ENCODE assay signal across 7 cellular contexts in the genomic region with DNA sequence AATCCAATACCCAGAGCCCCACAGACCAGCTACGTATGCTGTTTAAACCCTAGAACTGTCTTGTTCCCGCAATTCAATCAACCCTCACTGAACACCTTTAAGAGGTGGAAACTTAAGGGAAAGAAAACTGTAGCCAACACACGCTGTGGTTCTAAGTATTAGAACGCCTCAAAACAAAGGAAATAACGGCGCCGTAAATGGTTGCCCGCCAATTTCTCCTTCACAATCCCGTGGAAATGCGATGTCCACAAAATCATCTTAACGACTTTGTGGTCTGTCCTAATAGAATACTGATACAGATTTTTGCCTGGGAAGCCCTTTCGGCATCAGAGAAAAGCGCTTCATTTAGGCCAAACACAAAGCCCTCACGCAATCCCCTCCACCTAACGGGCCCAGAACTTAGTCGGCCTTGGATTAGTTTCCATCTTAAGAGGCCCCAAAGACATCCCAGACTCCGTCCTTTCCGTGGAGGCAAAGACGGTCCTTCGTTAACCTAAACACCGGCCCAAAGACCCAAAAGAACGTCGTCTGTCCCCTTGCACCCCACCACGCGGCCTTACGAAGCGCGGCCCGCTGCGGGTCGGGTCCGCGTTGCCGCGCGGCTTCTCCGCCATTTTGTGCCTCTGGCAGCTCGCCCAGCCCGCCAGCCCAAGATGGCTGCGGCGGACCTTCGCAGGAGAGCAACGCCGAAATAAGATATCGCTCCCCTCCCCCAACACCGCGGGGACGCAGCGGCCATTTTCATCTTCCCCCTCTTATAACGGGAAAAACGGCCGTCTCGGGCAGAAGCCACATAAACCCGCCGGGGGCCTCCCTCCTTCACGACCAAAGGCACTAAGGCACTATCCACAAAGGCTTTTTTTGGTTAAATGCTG. TPM values are rescaled to one million over a fixed set of nuclear protein-coding genes. Genes with fewer than 3 reads are reported as not detected.
A peak's percentile ranks its signal among the peaks of the same experiment; 100 is the strongest.
DNase-seq lines count a peak whose midpoint lies in the region; ATAC-seq, FAIRE-seq and TF ChIP-seq lines count a peak whose summit lies in the region.

No MANE protein-coding gene starts in this region.

- DNase-seq in NCI-H2196 (lab: John Stamatoyannopoulos, UW; ENCODE audit: unreplicated experiment) (peak; percentile 98), MCF 10A (ENCODE audit: unreplicated experiment) (peak; percentile 85), small intestine (peak; percentile 80)

- H3K4me1 ChIP-seq in iPS-20b (ENCODE audit: insufficient read depth, low read length) (peaks cover 7% of the 10 kb centered on the region; the same call in 1 of the 2 replicates), small intestine (ENCODE audit: control insufficient read depth in 2 of 2, insufficient read depth in 1 of 2, low read depth in 1 of 2, low read length in 1 of 2) (peaks cover 2 to 6% of the 10 kb centered on the region in 2 donors)

- peaks cover 15% of the 10 kb centered on the region; the same call in 1 of the 2 replicates for H3K36me3 ChIP-seq in iPS-20b (ENCODE audit: insufficient read depth, low read depth, low read length)
- H3K36me3 ChIP-seq in small intestine (ENCODE audit: control insufficient read depth in 2 of 2, insufficient read depth in 2 of 2, low read length in 2 of 2), result no peaks in the 10 kb centered on the region

- ATAC-seq in GM18858 (IDR thresholded peaks at IDR 0.05; ENCODE audit: unreplicated experiment) (peak; percentile 36), HG03103 (IDR thresholded peaks at IDR 0.05; ENCODE audit: low read depth, unreplicated experiment) (peak; percentile 33)

- H3K4me3 Mint-ChIP-seq in MCF 10A (ENCODE audit: unreplicated experiment), result peak overlapping the region; percentile 98

- peak overlapping the region; percentile 100 for H3K27ac Mint-ChIP-seq in MCF 10A (ENCODE audit: low read depth, unreplicated experiment)

- H3K27me3 ChIP-seq in iPS-20b (ENCODE audit: insufficient read depth, low read length), result no peaks in the 10 kb centered on the region
- no peaks in the 10 kb centered on the region for H3K27me3 ChIP-seq in small intestine (ENCODE audit: control insufficient read depth in 2 of 2, insufficient read depth in 2 of 2, low read length in 2 of 2)

- intact Hi-C loops in MCF 10A (cut with micrococcal nuclease), result loop anchor here (5.0 kb wide), 1 partner anchor 280 kb away; no protein-coding TSS in a partner anchor

- peaks cover 42% of the 10 kb centered on the region for H3K36me3 Mint-ChIP-seq in MCF 10A (ENCODE audit: insufficient read depth, unreplicated experiment)

- TF ChIP-seq CTCF in VCaP (conservative IDR thresholded peaks at IDR 0.05) (no peak), MCF 10A (IDR thresholded peaks at IDR 0.05; ENCODE audit: unreplicated experiment) (no peak)

- peaks cover 20% of the 10 kb centered on the region for H3K4me1 Mint-ChIP-seq in MCF 10A (ENCODE audit: insufficient read depth, unreplicated experiment)

- WGBS in small intestine, 3 donors, result 0 to 1% (median 0%) methylated on average over 56 of the region's 56 CpGs

- H3K9me3 ChIP-seq in iPS-20b (ENCODE audit: insufficient read depth, low read depth, low read length) (no peaks in the 10 kb centered on the region), small intestine (ENCODE audit: control insufficient read depth, low read depth) (no peaks in the 10 kb centered on the region)

- FAIRE-seq in small intestine (lab: Jason Lieb, UNC), result no peak

- peak overlapping the region; percentile 100 for H3K9ac ChIP-seq in iPS-20b (ENCODE audit: low read depth, low read length)

- no peaks in the 10 kb centered on the region for H3K9me3 Mint-ChIP-seq in MCF 10A (ENCODE audit: unreplicated experiment)

- H3K27ac ChIP-seq in VCaP (peak overlapping the region; percentile 98), iPS-20b (ENCODE audit: low read length) (peak overlapping the region; percentile 92), small intestine (ENCODE audit: low read depth in 1 of 2, low read length in 1 of 2) (peak overlapping the region; percentile 99 to 100)

- CTCF ChIA-PET in MCF 10A (lab: Yijun Ruan, JAX), result interaction anchor here (0.6 to 1.8 kb wide), 6 partner anchors 10 to 281 kb away, joined by 3 to 7 read pairs (median 4); no protein-coding TSS in a partner anchor

- TSS peak; percentile 38 for BruUV-seq in MCF 10A (replicated peaks; lab: Mats Ljungman, UMichigan)

- H3K4me3 ChIP-seq in iPS-20b (ENCODE audit: low read length) (peak overlapping the region; percentile 88), small intestine (ENCODE audit: low read depth in 1 of 2, low read length in 2 of 2) (peak overlapping the region; percentile 86 to 100)

- no peaks in the 10 kb centered on the region for H3K27me3 Mint-ChIP-seq in MCF 10A (ENCODE audit: insufficient read depth, unreplicated experiment)

- POLR2A ChIA-PET in MCF 10A (lab: Yijun Ruan, JAX), result interaction anchor here (0.6 to 8.2 kb wide), 45 partner anchors 12 to 849 kb away, joined by 3 to 154 read pairs (median 4); a partner anchor contains a TSS

RNA-seq across cellular contexts. Expression of a gene that starts 0.8 kb away (rescaled TPM):
- total RNA-seq in MCF 10A (2022), result 212 and 246 TPM in 2 replicates
- polyA plus RNA-seq in small intestine, result 10 to 100 TPM; 48.5 to 87.1 (median 57.8) TPM

Comparison
In these comparisons a context has a peak if more than half of its experiments do, and no peak if none do; other contexts are left out.
1. Peak in every context shown above with its lines: DNase-seq, ATAC-seq, H3K4me3 ChIP-seq and H3K27ac ChIP-seq.